In the genomic region with DNA sequence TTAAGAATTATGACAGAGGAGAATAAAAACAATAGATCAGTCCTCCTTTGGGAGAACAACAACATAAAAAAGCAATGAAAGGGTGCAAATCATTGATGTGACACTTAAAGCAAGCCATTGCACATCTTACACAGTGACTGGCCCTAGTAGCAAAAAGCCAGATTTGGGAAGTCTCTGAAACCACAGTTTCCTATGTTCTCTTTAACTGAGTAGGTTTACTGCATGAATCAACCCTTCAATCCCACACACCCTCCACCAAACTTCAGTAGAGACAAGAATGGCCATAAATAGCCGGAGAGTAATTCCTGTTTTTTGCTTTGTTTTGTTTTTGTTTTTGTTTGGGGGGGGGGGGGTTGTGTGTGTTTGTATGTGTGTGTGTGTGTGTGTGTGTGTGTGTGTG, we compare ENCODE assay signal across 18 cellular contexts.
"Had no signal": no experiment of that assay in that cellular context is flagged by ENCODE, and none has a peak within 500 bp of the region (broad histone marks: within the 10 kb centered on the region; RNA-seq: fewer than 3 reads in every experiment).

No MANE protein-coding gene starts in this region.

- H3K4me3 ChIP-seq: esophagus squamous epithelium, tibial artery, vagina had no signal

- H3K36me3 ChIP-seq: esophagus squamous epithelium, tibial artery, vagina had no signal

- H3K4me1 ChIP-seq: esophagus squamous epithelium, tibial artery, vagina had no signal

- H3K27me3 Mint-ChIP-seq: natural killer cell treated with Interleukin-12 subunit alpha and Interleukin-12 subunit beta and Interleukin-15 and Interleukin-18, amount 100 ng/mL, for 72 hours had no signal

- H3K36me3 Mint-ChIP-seq: natural killer cell treated with Interleukin-12 subunit alpha and Interleukin-12 subunit beta and Interleukin-15 and Interleukin-18, amount 100 ng/mL, for 72 hours; stimulated activated effector memory CD8-positive, alpha-beta T cell treated with anti-CD3 and anti-CD28 coated beads, Interleukin-12 subunit alpha, Interleukin-12 subunit beta, amount 100 ng/mL, for 72 hours had no signal

- H3K4me3 Mint-ChIP-seq: natural killer cell treated with Interleukin-12 subunit alpha and Interleukin-12 subunit beta and Interleukin-15 and Interleukin-18, amount 100 ng/mL, for 72 hours; stimulated activated effector memory CD8-positive, alpha-beta T cell treated with anti-CD3 and anti-CD28 coated beads, Interleukin-12 subunit alpha, Interleukin-12 subunit beta, amount 100 ng/mL, for 72 hours had no signal

- H3K4me1 Mint-ChIP-seq: stimulated activated effector memory CD8-positive, alpha-beta T cell treated with anti-CD3 and anti-CD28 coated beads, Interleukin-12 subunit alpha, Interleukin-12 subunit beta, amount 100 ng/mL, for 72 hours had no signal

- H3K27ac ChIP-seq: esophagus squamous epithelium, tibial artery, vagina had no signal

- H3K27me3 ChIP-seq: esophagus squamous epithelium, tibial artery, vagina had no signal

- DNase-seq: activated CD4-positive, alpha-beta T cell treated with anti-CD3 and anti-CD28 coated beads, Interleukin-2, amount 50 U/mL, for 1 hour; activated CD8-positive, alpha-beta memory T cell treated with anti-CD3 and anti-CD28 coated beads for 24 hours; aorta; cortex of kidney; effector CD8-positive, alpha-beta T cell; esophagus squamous epithelium; hippocampal formation; kidney glomerular epithelial cell; left ventricle myocardium superior; mesenchymal stem cell; nucleus accumbens; posterior cingulate gyrus; retina; tibial artery had no signal

- ATAC-seq: activated CD4-positive, CD25-positive, alpha-beta regulatory T cell treated with anti-CD3 and anti-CD28 coated beads, Interleukin-2, amount 50 U/mL, for 24 hours; left ventricle myocardium superior; natural killer cell treated with Interleukin-12 subunit alpha and Interleukin-12 subunit beta and Interleukin-15 and Interleukin-18, amount 100 ng/mL, for 72 hours; stimulated activated effector memory CD8-positive, alpha-beta T cell treated with anti-CD3 and anti-CD28 coated beads, Interleukin-12 subunit alpha, Interleukin-12 subunit beta, amount 100 ng/mL, for 72 hours had no signal

- H3K9me3 ChIP-seq: esophagus squamous epithelium, tibial artery, vagina had no signal

- H3K27ac Mint-ChIP-seq: natural killer cell treated with Interleukin-12 subunit alpha and Interleukin-12 subunit beta and Interleukin-15 and Interleukin-18, amount 100 ng/mL, for 72 hours; stimulated activated effector memory CD8-positive, alpha-beta T cell treated with anti-CD3 and anti-CD28 coated beads, Interleukin-12 subunit alpha, Interleukin-12 subunit beta, amount 100 ng/mL, for 72 hours had no signal
